27 cellular contexts compared by ENCODE assay signal in genomic region chr16:66425651-66426050, GRCh38. TPM values are rescaled to one million over a fixed set of nuclear protein-coding genes. Genes with fewer than 3 reads are reported as not detected.
DNase-seq lines count a peak whose midpoint lies in the region; ATAC-seq and TF ChIP-seq lines count a peak whose summit lies in the region.
"Had no signal": no experiment of that assay in that cellular context is flagged by ENCODE, and none has a peak within 500 bp of the region (broad histone marks: within the 10 kb centered on the region; RNA-seq: fewer than 3 reads in every experiment).

No MANE protein-coding gene starts in this region.

- H3K27me3 Mint-ChIP-seq in GM23338 (ENCODE audit: insufficient read depth, low read depth, poor library complexity) (peaks cover 59% of the 10 kb centered on the region), T-cell (peaks cover 53 to 64% of the 10 kb centered on the region in 2 donors)
- peaks cover 57% of the 10 kb centered on the region for H3K27me3 Mint-ChIP-seq in activated T-helper 17 cell treated with anti-CD3 and anti-CD28 coated beads, Interleukin-2, amount 50 U/mL, for 72 hours

- H3K27ac Mint-ChIP-seq in GM23338: no peak overlapping the region
- no peak overlapping the region for H3K27ac Mint-ChIP-seq in T-cell
- H3K27ac Mint-ChIP-seq in activated T-helper 17 cell treated with anti-CD3 and anti-CD28 coated beads, Interleukin-2, amount 50 U/mL, for 72 hours: no peak overlapping the region
- H3K27ac Mint-ChIP-seq: activated T-helper 1 cell treated with anti-CD3 and anti-CD28 coated beads, Interleukin-12 subunit alpha, Interleukin-12 subunit beta, Interleukin-2, Interleukin-4 antibody, amounts not matched to agents 30 ng/mL and 10 ng/mL and 1 ng/mL, durations not matched to agents 14 hours and 24 hours and 36 hours; immature natural killer cell; progenitor cell of endocrine pancreas; T-helper 17 cell had no signal

- H3K56ac ChIP-seq in mesendoderm (ENCODE audit: low read length): no peak overlapping the region

- no peaks in the 10 kb centered on the region for H3K79me1 ChIP-seq in mesendoderm (ENCODE audit: low read length)

- no peak overlapping the region for H2BK15ac ChIP-seq in mesendoderm (replicated peaks; ENCODE audit: low read depth)

- CTCF ChIA-PET in T-cell (lab: Charles Lee): interaction anchor here in 1 of 2 donors (0.6 to 0.8 kb wide), 2 partner anchors 9 to 25 kb away, joined by 4 to 6 read pairs; no protein-coding TSS in a partner anchor

- H3K4ac ChIP-seq in mesendoderm (ENCODE audit: low read depth, low read length): no peak overlapping the region

- H3K9me3 Mint-ChIP-seq in GM23338 (no peaks in the 10 kb centered on the region; the same call in 2 of the 3 replicates), T-cell (no peaks in the 10 kb centered on the region)
- no peaks in the 10 kb centered on the region for H3K9me3 Mint-ChIP-seq in activated T-helper 17 cell treated with anti-CD3 and anti-CD28 coated beads, Interleukin-2, amount 50 U/mL, for 72 hours
- H3K9me3 Mint-ChIP-seq: activated T-helper 1 cell treated with anti-CD3 and anti-CD28 coated beads, Interleukin-12 subunit alpha, Interleukin-12 subunit beta, Interleukin-2, Interleukin-4 antibody, amounts not matched to agents 30 ng/mL and 10 ng/mL and 1 ng/mL, durations not matched to agents 14 hours and 24 hours and 36 hours had no signal

- H3K79me2 ChIP-seq in GM23338 (replicated peaks; ENCODE audit: insufficient read depth) (no peaks in the 10 kb centered on the region), mesendoderm (ENCODE audit: control insufficient read depth, insufficient read depth, low read length) (no peaks in the 10 kb centered on the region)

- TF ChIP-seq EP300 in sigmoid colon (IDR thresholded peaks at IDR 0.05): no peak

- H3K27ac ChIP-seq in GM23338 (ENCODE audit: low read depth) (no peak overlapping the region), mesendoderm (ENCODE audit: low read depth, low read length) (no peak overlapping the region), sigmoid colon (no peak overlapping the region)
- H3K27ac ChIP-seq: BLaER1 treated with 17β-estradiol and CSF1 and Interleukin-3, amounts not matched to agents 10 nM and 100 nM; KMS-11; SK-N-MC; tibial nerve had no signal

- H3K9me3 ChIP-seq in sigmoid colon: no peaks in the 10 kb centered on the region
- H3K9me3 ChIP-seq: MG63, tibial nerve had no signal

- H3K36me3 Mint-ChIP-seq in GM23338 (ENCODE audit: low read depth) (no peaks in the 10 kb centered on the region), T-cell (no peaks in the 10 kb centered on the region)
- H3K36me3 Mint-ChIP-seq in activated T-helper 17 cell treated with anti-CD3 and anti-CD28 coated beads, Interleukin-2, amount 50 U/mL, for 72 hours (ENCODE audit: low read depth): no peaks in the 10 kb centered on the region

- H4K20me1 ChIP-seq in GM23338 (replicated peaks; ENCODE audit: insufficient read depth): no peaks in the 10 kb centered on the region

- H3K4me3 Mint-ChIP-seq in GM23338 (peak overlapping the region; percentile 68), T-cell (peak overlapping the region; percentile 19 to 51 (median 21))
- no peak overlapping the region for H3K4me3 Mint-ChIP-seq in activated T-helper 17 cell treated with anti-CD3 and anti-CD28 coated beads, Interleukin-2, amount 50 U/mL, for 72 hours
- H3K4me3 Mint-ChIP-seq: activated T-helper 1 cell treated with anti-CD3 and anti-CD28 coated beads, Interleukin-12 subunit alpha, Interleukin-12 subunit beta, Interleukin-2, Interleukin-4 antibody, amounts not matched to agents 30 ng/mL and 10 ng/mL and 1 ng/mL, durations not matched to agents 14 hours and 24 hours and 36 hours had no signal

- no peak for TF ChIP-seq POLR2A in sigmoid colon (IDR thresholded peaks at IDR 0.05)

- no peak overlapping the region for H3K18ac ChIP-seq in mesendoderm (ENCODE audit: low read length)

- no peak overlapping the region for H3K9ac ChIP-seq in mesendoderm (ENCODE audit: low read length)
- H3K9ac ChIP-seq: BLaER1 treated with 17β-estradiol and CSF1 and Interleukin-3, amounts not matched to agents 10 nM and 100 nM; KMS-11 had no signal

- H3K4me3 ChIP-seq in GM23338 (no peak overlapping the region), mesendoderm (ENCODE audit: low read length) (no peak overlapping the region), sigmoid colon (no peak overlapping the region)
- H3K4me3 ChIP-seq: MG63, SK-N-MC had no signal

- H3K27me3 ChIP-seq in GM23338 (ENCODE audit: insufficient read depth): peaks cover 76% of the 10 kb centered on the region
- H3K27me3 ChIP-seq in mesendoderm (ENCODE audit: insufficient read depth, low read length, poor library complexity): peaks cover 42% of the 10 kb centered on the region
- peaks cover 26 to 66% (median 47%) of the 10 kb centered on the region in 3 donors for H3K27me3 ChIP-seq in sigmoid colon
- H3K27me3 ChIP-seq: MG63 had no signal

- H2BK120ac ChIP-seq in mesendoderm (ENCODE audit: low read depth, low read length): no peak overlapping the region

- intact Hi-C loops in sigmoid colon (cut with DNase I): no loop called here

- no peak overlapping the region for H2AK5ac ChIP-seq in mesendoderm (ENCODE audit: low read length)

- POLR2A ChIA-PET in T-cell (lab: Charles Lee): no interaction called here

- H3K4me2 ChIP-seq in GM23338: no peak overlapping the region
- no peak overlapping the region for H3K4me2 ChIP-seq in mesendoderm (ENCODE audit: low read length)
- H3K4me2 ChIP-seq: KMS-11 had no signal

- H3F3A ChIP-seq in GM23338 (replicated peaks; ENCODE audit: low read depth): no peaks in the 10 kb centered on the region

- H4K5ac ChIP-seq in mesendoderm (ENCODE audit: low read length): no peak overlapping the region

- H3K4me1 ChIP-seq in GM23338 (ENCODE audit: insufficient read depth) (peaks cover 8% of the 10 kb centered on the region), mesendoderm (ENCODE audit: control insufficient read depth, low read depth, low read length) (no peaks in the 10 kb centered on the region), sigmoid colon (peaks cover 0 to 21% (median 17%) of the 10 kb centered on the region in 4 donors)

- no peak overlapping the region for H4K8ac ChIP-seq in mesendoderm (ENCODE audit: low read depth, low read length)

- no peak overlapping the region for H2BK5ac ChIP-seq in mesendoderm (ENCODE audit: low read length)

- H3K36me3 ChIP-seq in GM23338 (ENCODE audit: insufficient read depth) (no peaks in the 10 kb centered on the region), mesendoderm (ENCODE audit: control insufficient read depth, insufficient read depth, low read length) (no peaks in the 10 kb centered on the region), sigmoid colon (no peaks in the 10 kb centered on the region)
- H3K36me3 ChIP-seq: BLaER1 treated with 17β-estradiol and CSF1 and Interleukin-3, amounts not matched to agents 10 nM and 100 nM; MG63; tibial nerve had no signal

- no peaks in the 10 kb centered on the region for H3K9me2 ChIP-seq in GM23338 (ENCODE audit: insufficient read depth)

- H2AFZ ChIP-seq in GM23338: no peak overlapping the region

- DNase-seq in GM23338 (ENCODE audit: low spot score) (no peak), T-cell (no peak), mesendoderm (no peak), sigmoid colon (peak; percentile 21), DMS53 treated with DMSO at 0.1 percent for 48 hours (lab: John Stamatoyannopoulos, UW; ENCODE audit: unreplicated experiment) (no peak)
- DNase-seq: activated naive CD4-positive, alpha-beta T cell treated with anti-CD3 and anti-CD28 coated beads, Interleukin-2, amount 50 U/mL, for 16 hours; DMS79; hippocampal formation; immature natural killer cell; left colon; mammary epithelial cell; MG63; NCI-H2029 treated with DMSO at 0.1 percent for 48 hours; NCI-H2227 treated with DMSO at 0.1 percent for 48 hours; NCI-H526 treated with DMSO at 0.1 percent for 48 hours; NK-92 treated with Interleukin-12 subunit alpha and Interleukin-12 subunit beta, amount 100 ng/mL, for 24 hours; PC-3; stimulated activated CD4-positive, alpha-beta T cell treated with anti-CD3 and anti-CD28 coated beads, Interleukin-2, amount 100 ng/mL, for 48 hours; T-helper 17 cell had no signal

- peaks cover 21% of the 10 kb centered on the region for H3K4me1 Mint-ChIP-seq in GM23338
- H3K4me1 Mint-ChIP-seq in T-cell: peaks cover 0 to 13% (median 7%) of the 10 kb centered on the region in 3 donors
- H3K4me1 Mint-ChIP-seq in activated T-helper 17 cell treated with anti-CD3 and anti-CD28 coated beads, Interleukin-2, amount 50 U/mL, for 72 hours: no peaks in the 10 kb centered on the region

- TF ChIP-seq CTCF in GM23338 (conservative IDR thresholded peaks at IDR 0.05; ENCODE audit: low read depth in 2 of 2): no peak
- no peak for TF ChIP-seq CTCF in sigmoid colon (IDR thresholded peaks at IDR 0.05)

- WGBS in mesendoderm (ENCODE audit: extremely low coverage, insufficient coverage, low lambda C conversion rate): no CpG with 5 or more reads among the region's 8 CpGs
- 18 to 32% methylated on average over 8 of the region's 8 CpGs for WGBS in sigmoid colon, 2 donors

- ATAC-seq in GM23338 (no peak; the same call in 2 of the 3 replicates), T-cell (replicated peaks in 1 of 4) (no peak), HG03108 (IDR thresholded peaks at IDR 0.05; ENCODE audit: unreplicated experiment) (no peak)
- ATAC-seq in activated T-helper 17 cell treated with anti-CD3 and anti-CD28 coated beads, Interleukin-2, amount 50 U/mL, for 72 hours (replicated peaks): no peak
- ATAC-seq: left colon, T-helper 17 cell had no signal

- peak overlapping the region; percentile 96 for H3K23ac ChIP-seq in mesendoderm (ENCODE audit: low read length)

TF ChIP-seq in GM23338, 12 proteins besides CTCF, POLR2A, EP300 and RAD21 (continues in another document):
- TF ChIP-seq EZH2phosphoT487 (IDR thresholded peaks at IDR 0.05; ENCODE audit: unreplicated experiment) (no peak), ZNF331 (CRISPR knock-in tag; IDR thresholded peaks at IDR 0.05; ENCODE audit: low read depth) (no peak)

RNA-seq across cellular contexts. Expression of gene BEAN1, which starts 1.4 kb away (rescaled TPM):
- 0.07 TPM in 1 of 2 replicates, not detected in the other for total RNA-seq in GM23338 (2014; rRNA removed; shearing (Covaris generic))
- polyA plus RNA-seq in GM23338 (2016; fragmentation: Nextera tagmentation; extraction: Ambion mirVana): 0.10 TPM in 1 of 2 replicates, not detected in the other
- not detected for total RNA-seq in T-cell
- 0.10 TPM for polyA plus RNA-seq in mesendoderm (2013, experiment 1 of 2)
- polyA plus RNA-seq in mesendoderm (2013, experiment 2 of 2): 0.06 TPM
- under 1 TPM in 1 of 4 donors, not detected in 3; 0.41 TPM for total RNA-seq in sigmoid colon
- polyA plus RNA-seq in sigmoid colon: under 1 TPM in 1 of 3 donors, not detected in 2; 0.35 TPM
- not detected for total RNA-seq in activated T-helper 17 cell treated with anti-CD3 and anti-CD28 coated beads, Interleukin-2, amount 50 U/mL, for 72 hours
- total RNA-seq: activated T-helper 1 cell treated with anti-CD3 and anti-CD28 coated beads, Interleukin-12 subunit alpha, Interleukin-12 subunit beta, Interleukin-2, Interleukin-4 antibody, amounts not matched to agents 30 ng/mL and 10 ng/mL and 1 ng/mL, durations not matched to agents 14 hours and 24 hours and 36 hours; left colon; progenitor cell of endocrine pancreas; T-helper 17 cell had no signal

RNA-seq across cellular contexts. Expression of gene CDH5, which starts 59.2 kb away (rescaled TPM):
- total RNA-seq in GM23338 (2014; rRNA removed; shearing (Covaris generic)): not detected in 2 replicates
- polyA plus RNA-seq in GM23338 (2016; fragmentation: Nextera tagmentation; extraction: Ambion mirVana) (0.18 TPM in 1 of 2 replicates, not detected in the other), sigmoid colon (10 to 100 TPM in 1 of 3 donors, under 1 TPM in 2; 0.60 to 11.5 (median 0.69) TPM)
- total RNA-seq in T-cell (under 1 TPM in 2 of 5 donors, not detected in 3; 0.10 to 0.20 TPM), sigmoid colon (10 to 100 TPM; 12.6 to 26.0 (median 14.3) TPM)
- 0.06 TPM for polyA plus RNA-seq in mesendoderm (2013, experiment 1 of 2)
- polyA plus RNA-seq in mesendoderm (2013, experiment 2 of 2): 0.07 TPM
- not detected for total RNA-seq in activated T-helper 17 cell treated with anti-CD3 and anti-CD28 coated beads, Interleukin-2, amount 50 U/mL, for 72 hours
- total RNA-seq: activated T-helper 1 cell treated with anti-CD3 and anti-CD28 coated beads, Interleukin-12 subunit alpha, Interleukin-12 subunit beta, Interleukin-2, Interleukin-4 antibody, amounts not matched to agents 30 ng/mL and 10 ng/mL and 1 ng/mL, durations not matched to agents 14 hours and 24 hours and 36 hours; PC-3; T-helper 17 cell had no signal
- polyA plus RNA-seq: immature natural killer cell had no signal

Comparison
In these comparisons a context has a peak if more than half of its experiments do, and no peak if none do; other contexts are left out.
1. RNA of gene CDH5, which starts 59.2 kb away (total RNA-seq): 12.6 to 26.0 TPM in sigmoid colon; 0.10 to 0.20 TPM in T-cell, not detected in GM23338 and not detected in activated T-helper 17 cell treated with anti-CD3 and anti-CD28 coated beads, Interleukin-2, amount 50 U/mL, for 72 hours; every median in the first group is over 10 times any median in the second.